ENCODE assay signal across 1 cellular context in genomic region chr9:129868571-129869486, GRCh38.
TF ChIP-seq lines count a peak whose summit lies in the region.

No MANE protein-coding gene starts in this region.

TF ChIP-seq in GM12878, 131 proteins besides CTCF, POLR2A, EP300 and RAD21:
- TF ChIP-seq RBBP5 (conservative IDR thresholded peaks at IDR 0.05) (no peak), HDAC2 (IDR thresholded peaks at IDR 0.05) (no peak), SIN3A (IDR thresholded peaks at IDR 0.05; ENCODE audit: low read depth, low read length) (no peak), POU2F2 (IDR thresholded peaks at IDR 0.05; ENCODE audit: borderline replicate concordance, low read depth, low read length) (no peak), TARDBP (IDR thresholded peaks at IDR 0.05; ENCODE audit: borderline replicate concordance) (no peak), CUX1 (IDR thresholded peaks at IDR 0.05; ENCODE audit: insufficient replicate concordance, low read depth, low read length) (no peak), ZNF274 (IDR thresholded peaks at IDR 0.05; ENCODE audit: insufficient read depth, insufficient read length) (no peak), ZNF207 (IDR thresholded peaks at IDR 0.05; ENCODE audit: borderline replicate concordance) (no peak), ZBTB4 (CRISPR knock-in tag; IDR thresholded peaks at IDR 0.05) (no peak), MYC (IDR thresholded peaks at IDR 0.05; ENCODE audit: insufficient read depth, insufficient read length, insufficient replicate concordance, low read length, severe bottlenecking) (no peak), CHD1 (IDR thresholded peaks at IDR 0.05; ENCODE audit: low read depth, low read length) (no peak), ZZZ3 (IDR thresholded peaks at IDR 0.05; ENCODE audit: control insufficient read depth, insufficient read length, low read depth) (no peak), MTA3 (IDR thresholded peaks at IDR 0.05; ENCODE audit: borderline replicate concordance, low read length) (no peak), BACH1 (IDR thresholded peaks at IDR 0.05; ENCODE audit: borderline replicate concordance) (no peak), KAT2A (conservative IDR thresholded peaks at IDR 0.05; ENCODE audit: control insufficient read depth, low read depth, low read length) (no peak)
- TF ChIP-seq, protein P1, sequence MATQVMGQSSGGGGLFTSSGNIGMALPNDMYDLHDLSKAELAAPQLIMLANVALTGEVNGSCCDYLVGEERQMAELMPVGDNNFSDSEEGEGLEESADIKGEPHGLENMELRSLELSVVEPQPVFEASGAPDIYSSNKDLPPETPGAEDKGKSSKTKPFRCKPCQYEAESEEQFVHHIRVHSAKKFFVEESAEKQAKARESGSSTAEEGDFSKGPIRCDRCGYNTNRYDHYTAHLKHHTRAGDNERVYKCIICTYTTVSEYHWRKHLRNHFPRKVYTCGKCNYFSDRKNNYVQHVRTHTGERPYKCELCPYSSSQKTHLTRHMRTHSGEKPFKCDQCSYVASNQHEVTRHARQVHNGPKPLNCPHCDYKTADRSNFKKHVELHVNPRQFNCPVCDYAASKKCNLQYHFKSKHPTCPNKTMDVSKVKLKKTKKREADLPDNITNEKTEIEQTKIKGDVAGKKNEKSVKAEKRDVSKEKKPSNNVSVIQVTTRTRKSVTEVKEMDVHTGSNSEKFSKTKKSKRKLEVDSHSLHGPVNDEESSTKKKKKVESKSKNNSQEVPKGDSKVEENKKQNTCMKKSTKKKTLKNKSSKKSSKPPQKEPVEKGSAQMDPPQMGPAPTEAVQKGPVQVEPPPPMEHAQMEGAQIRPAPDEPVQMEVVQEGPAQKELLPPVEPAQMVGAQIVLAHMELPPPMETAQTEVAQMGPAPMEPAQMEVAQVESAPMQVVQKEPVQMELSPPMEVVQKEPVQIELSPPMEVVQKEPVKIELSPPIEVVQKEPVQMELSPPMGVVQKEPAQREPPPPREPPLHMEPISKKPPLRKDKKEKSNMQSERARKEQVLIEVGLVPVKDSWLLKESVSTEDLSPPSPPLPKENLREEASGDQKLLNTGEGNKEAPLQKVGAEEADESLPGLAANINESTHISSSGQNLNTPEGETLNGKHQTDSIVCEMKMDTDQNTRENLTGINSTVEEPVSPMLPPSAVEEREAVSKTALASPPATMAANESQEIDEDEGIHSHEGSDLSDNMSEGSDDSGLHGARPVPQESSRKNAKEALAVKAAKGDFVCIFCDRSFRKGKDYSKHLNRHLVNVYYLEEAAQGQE (IDR thresholded peaks at IDR 0.05; ENCODE audit: low read depth, low read length) = no peak
- TF ChIP-seq, protein P2, sequence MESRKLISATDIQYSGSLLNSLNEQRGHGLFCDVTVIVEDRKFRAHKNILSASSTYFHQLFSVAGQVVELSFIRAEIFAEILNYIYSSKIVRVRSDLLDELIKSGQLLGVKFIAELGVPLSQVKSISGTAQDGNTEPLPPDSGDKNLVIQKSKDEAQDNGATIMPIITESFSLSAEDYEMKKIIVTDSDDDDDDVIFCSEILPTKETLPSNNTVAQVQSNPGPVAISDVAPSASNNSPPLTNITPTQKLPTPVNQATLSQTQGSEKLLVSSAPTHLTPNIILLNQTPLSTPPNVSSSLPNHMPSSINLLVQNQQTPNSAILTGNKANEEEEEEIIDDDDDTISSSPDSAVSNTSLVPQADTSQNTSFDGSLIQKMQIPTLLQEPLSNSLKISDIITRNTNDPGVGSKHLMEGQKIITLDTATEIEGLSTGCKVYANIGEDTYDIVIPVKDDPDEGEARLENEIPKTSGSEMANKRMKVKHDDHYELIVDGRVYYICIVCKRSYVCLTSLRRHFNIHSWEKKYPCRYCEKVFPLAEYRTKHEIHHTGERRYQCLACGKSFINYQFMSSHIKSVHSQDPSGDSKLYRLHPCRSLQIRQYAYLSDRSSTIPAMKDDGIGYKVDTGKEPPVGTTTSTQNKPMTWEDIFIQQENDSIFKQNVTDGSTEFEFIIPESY (IDR thresholded peaks at IDR 0.05) = no peak
- TF ChIP-seq, protein P3, sequence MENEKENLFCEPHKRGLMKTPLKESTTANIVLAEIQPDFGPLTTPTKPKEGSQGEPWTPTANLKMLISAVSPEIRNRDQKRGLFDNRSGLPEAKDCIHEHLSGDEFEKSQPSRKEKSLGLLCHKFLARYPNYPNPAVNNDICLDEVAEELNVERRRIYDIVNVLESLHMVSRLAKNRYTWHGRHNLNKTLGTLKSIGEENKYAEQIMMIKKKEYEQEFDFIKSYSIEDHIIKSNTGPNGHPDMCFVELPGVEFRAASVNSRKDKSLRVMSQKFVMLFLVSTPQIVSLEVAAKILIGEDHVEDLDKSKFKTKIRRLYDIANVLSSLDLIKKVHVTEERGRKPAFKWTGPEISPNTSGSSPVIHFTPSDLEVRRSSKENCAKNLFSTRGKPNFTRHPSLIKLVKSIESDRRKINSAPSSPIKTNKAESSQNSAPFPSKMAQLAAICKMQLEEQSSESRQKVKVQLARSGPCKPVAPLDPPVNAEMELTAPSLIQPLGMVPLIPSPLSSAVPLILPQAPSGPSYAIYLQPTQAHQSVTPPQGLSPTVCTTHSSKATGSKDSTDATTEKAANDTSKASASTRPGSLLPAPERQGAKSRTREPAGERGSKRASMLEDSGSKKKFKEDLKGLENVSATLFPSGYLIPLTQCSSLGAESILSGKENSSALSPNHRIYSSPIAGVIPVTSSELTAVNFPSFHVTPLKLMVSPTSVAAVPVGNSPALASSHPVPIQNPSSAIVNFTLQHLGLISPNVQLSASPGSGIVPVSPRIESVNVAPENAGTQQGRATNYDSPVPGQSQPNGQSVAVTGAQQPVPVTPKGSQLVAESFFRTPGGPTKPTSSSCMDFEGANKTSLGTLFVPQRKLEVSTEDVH (IDR thresholded peaks at IDR 0.05; ENCODE audit: low read depth, partially characterized antibody) = no peak
- TF ChIP-seq, protein P4, sequence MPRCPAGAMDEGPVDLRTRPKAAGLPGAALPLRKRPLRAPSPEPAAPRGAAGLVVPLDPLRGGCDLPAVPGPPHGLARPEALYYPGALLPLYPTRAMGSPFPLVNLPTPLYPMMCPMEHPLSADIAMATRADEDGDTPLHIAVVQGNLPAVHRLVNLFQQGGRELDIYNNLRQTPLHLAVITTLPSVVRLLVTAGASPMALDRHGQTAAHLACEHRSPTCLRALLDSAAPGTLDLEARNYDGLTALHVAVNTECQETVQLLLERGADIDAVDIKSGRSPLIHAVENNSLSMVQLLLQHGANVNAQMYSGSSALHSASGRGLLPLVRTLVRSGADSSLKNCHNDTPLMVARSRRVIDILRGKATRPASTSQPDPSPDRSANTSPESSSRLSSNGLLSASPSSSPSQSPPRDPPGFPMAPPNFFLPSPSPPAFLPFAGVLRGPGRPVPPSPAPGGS (IDR thresholded peaks at IDR 0.05; ENCODE audit: borderline replicate concordance, insufficient read depth, low read depth, low read length, poor library complexity, severe bottlenecking) = no peak
- TF ChIP-seq, protein P5, sequence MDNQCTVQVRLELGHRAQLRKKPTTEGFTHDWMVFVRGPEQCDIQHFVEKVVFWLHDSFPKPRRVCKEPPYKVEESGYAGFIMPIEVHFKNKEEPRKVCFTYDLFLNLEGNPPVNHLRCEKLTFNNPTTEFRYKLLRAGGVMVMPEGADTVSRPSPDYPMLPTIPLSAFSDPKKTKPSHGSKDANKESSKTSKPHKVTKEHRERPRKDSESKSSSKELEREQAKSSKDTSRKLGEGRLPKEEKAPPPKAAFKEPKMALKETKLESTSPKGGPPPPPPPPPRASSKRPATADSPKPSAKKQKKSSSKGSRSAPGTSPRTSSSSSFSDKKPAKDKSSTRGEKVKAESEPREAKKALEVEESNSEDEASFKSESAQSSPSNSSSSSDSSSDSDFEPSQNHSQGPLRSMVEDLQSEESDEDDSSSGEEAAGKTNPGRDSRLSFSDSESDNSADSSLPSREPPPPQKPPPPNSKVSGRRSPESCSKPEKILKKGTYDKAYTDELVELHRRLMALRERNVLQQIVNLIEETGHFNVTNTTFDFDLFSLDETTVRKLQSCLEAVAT (IDR thresholded peaks at IDR 0.05) = no peak
